8 cellular contexts compared by ENCODE assay signal in genomic region chr14:88551094-88551870, GRCh38. TPM values are rescaled to one million over a fixed set of nuclear protein-coding genes. Genes with fewer than 3 reads are reported as not detected.
DNase-seq lines count a peak whose midpoint lies in the region; ATAC-seq and TF ChIP-seq lines count a peak whose summit lies in the region.

No MANE protein-coding gene starts in this region.

- H3K4me1 ChIP-seq in gastroesophageal sphincter (peaks cover 0 to 69% (median 3%) of the 10 kb centered on the region in 3 donors), subcutaneous abdominal adipose tissue (ENCODE audit: control insufficient read depth in 5 of 5, insufficient read depth in 5 of 5, low read length in 5 of 5) (peaks cover 4 to 47% (median 45%) of the 10 kb centered on the region in 5 donors)

- TF ChIP-seq CTCF in gastroesophageal sphincter (IDR thresholded peaks at IDR 0.05) (peak in 3 of 4 experiments; percentile 52 to 69 (median 54)), neural cell (IDR thresholded peaks at IDR 0.05; ENCODE audit: poor library complexity, severe bottlenecking) (peak; percentile 32), GM20000 (IDR thresholded peaks at IDR 0.05; ENCODE audit: extremely low read depth, missing control alignments) (no peak)

- H3K9me3 Mint-ChIP-seq in activated naive CD4-positive, alpha-beta T cell treated with anti-CD3 and anti-CD28 coated beads, Interleukin-2, amount 50 U/mL, for 24 hours: no peaks in the 10 kb centered on the region

- H3K9me2 ChIP-seq in neural cell (ENCODE audit: insufficient read depth, low read length): no peaks in the 10 kb centered on the region

- no peaks in the 10 kb centered on the region for H3K9me3 ChIP-seq in gastroesophageal sphincter
- H3K9me3 ChIP-seq in neural cell (ENCODE audit: low read length): no peaks in the 10 kb centered on the region
- no peaks in the 10 kb centered on the region for H3K9me3 ChIP-seq in subcutaneous abdominal adipose tissue (ENCODE audit: control insufficient read depth in 5 of 5, low read length in 5 of 5)

- no peaks in the 10 kb centered on the region for H3K27me3 ChIP-seq in gastroesophageal sphincter
- H3K27me3 ChIP-seq in neural cell (ENCODE audit: insufficient read depth, low read depth, low read length): no peaks in the 10 kb centered on the region
- H3K27me3 ChIP-seq in subcutaneous abdominal adipose tissue (ENCODE audit: control insufficient read depth in 5 of 5, insufficient read depth in 4 of 5, low read length in 5 of 5): no peaks in the 10 kb centered on the region

- peaks cover 16% of the 10 kb centered on the region for H3K4me1 Mint-ChIP-seq in activated naive CD4-positive, alpha-beta T cell treated with anti-CD3 and anti-CD28 coated beads, Interleukin-2, amount 50 U/mL, for 24 hours

- 13 to 34% methylated on average over 5 to 6 of the region's 50 CpGs for WGBS in gastroesophageal sphincter (ENCODE audit: low coverage in 1 of 2), 2 donors

- no peak overlapping the region for H3K27ac Mint-ChIP-seq in activated naive CD4-positive, alpha-beta T cell treated with anti-CD3 and anti-CD28 coated beads, Interleukin-2, amount 50 U/mL, for 24 hours

- no peak overlapping the region for H2AFZ ChIP-seq in neural cell (ENCODE audit: low read depth, low read length)

- H3K9ac ChIP-seq in neural cell (ENCODE audit: low read length): peak overlapping the region; percentile 30
- peak overlapping the region; percentile 66 to 89 (median 85) for H3K9ac ChIP-seq in subcutaneous abdominal adipose tissue (ENCODE audit: low read length in 5 of 5)

- DNase-seq in activated gamma-delta T cell treated with Interleukin-2 at 50 U/mL for 16 hours (peak; percentile 21), activated gamma-delta T cell (lab: John Stamatoyannopoulos, UW) (no peak), NCI-H526 treated with DMSO at 0.1 percent for 48 hours (lab: John Stamatoyannopoulos, UW) (peak; percentile 45), GM20000 (ENCODE audit: low spot score) (no peak)

- H3K36me3 Mint-ChIP-seq in activated naive CD4-positive, alpha-beta T cell treated with anti-CD3 and anti-CD28 coated beads, Interleukin-2, amount 50 U/mL, for 24 hours: no peaks in the 10 kb centered on the region

- TF ChIP-seq EP300 in gastroesophageal sphincter (IDR thresholded peaks at IDR 0.05) (no peak), neural cell (conservative IDR thresholded peaks at IDR 0.05; ENCODE audit: poor library complexity, severe bottlenecking) (peak; percentile 24)

- H3K4me3 Mint-ChIP-seq in activated naive CD4-positive, alpha-beta T cell treated with anti-CD3 and anti-CD28 coated beads, Interleukin-2, amount 50 U/mL, for 24 hours: peak overlapping the region; percentile 66

- H3K36me3 ChIP-seq in gastroesophageal sphincter: peaks cover 0 to 40% of the 10 kb centered on the region in 2 donors
- no peaks in the 10 kb centered on the region for H3K36me3 ChIP-seq in neural cell (ENCODE audit: insufficient read depth, low read length)
- peaks cover 12 to 30% (median 25%) of the 10 kb centered on the region in 5 donors for H3K36me3 ChIP-seq in subcutaneous abdominal adipose tissue (ENCODE audit: control insufficient read depth in 5 of 5, insufficient read depth in 5 of 5, low read length in 5 of 5)

- no peak overlapping the region for H3K4me2 ChIP-seq in neural cell (ENCODE audit: low read length)

- ATAC-seq in gastroesophageal sphincter: peak; percentile 80

- H3K27ac ChIP-seq in gastroesophageal sphincter (peak overlapping the region; percentile 3 to 85 (median 82)), neural cell (ENCODE audit: low read length) (no peak overlapping the region), subcutaneous abdominal adipose tissue (ENCODE audit: low read depth, low read length) (peak overlapping the region; percentile 69)

- no peaks in the 10 kb centered on the region for H4K20me1 ChIP-seq in neural cell (ENCODE audit: insufficient read depth)

- peaks cover 30% of the 10 kb centered on the region for H3K27me3 Mint-ChIP-seq in activated naive CD4-positive, alpha-beta T cell treated with anti-CD3 and anti-CD28 coated beads, Interleukin-2, amount 50 U/mL, for 24 hours

- peak; percentile 18 to 26 for TF ChIP-seq POLR2A in gastroesophageal sphincter (IDR thresholded peaks at IDR 0.05)

- H3K4me3 ChIP-seq in gastroesophageal sphincter (peak overlapping the region; percentile 61 to 72), neural cell (ENCODE audit: low read length) (peak overlapping the region; percentile 61), subcutaneous abdominal adipose tissue (ENCODE audit: low read depth in 1 of 5, low read length in 5 of 5) (peak overlapping the region; percentile 79 to 90 (median 87))

- no peaks in the 10 kb centered on the region for H3F3A ChIP-seq in neural cell (ENCODE audit: insufficient read depth, low read length, poor library complexity, severe bottlenecking)

- H3K79me2 ChIP-seq in neural cell (replicated peaks; ENCODE audit: insufficient read depth, low read length): peaks cover 29% of the 10 kb centered on the region

- no peak for TF ChIP-seq RAD21 in neural cell (conservative IDR thresholded peaks at IDR 0.05)

TF ChIP-seq in neural cell, 6 proteins besides CTCF, POLR2A, EP300 and RAD21:
- TF ChIP-seq SMC3 (conservative IDR thresholded peaks at IDR 0.05; ENCODE audit: poor library complexity): peak; percentile 17
- peak; percentile 76 for TF ChIP-seq MXI1 (conservative IDR thresholded peaks at IDR 0.05; ENCODE audit: poor library complexity, severe bottlenecking)
- no peak for TF ChIP-seq REST (IDR thresholded peaks at IDR 0.05; ENCODE audit: borderline replicate concordance)
- TF ChIP-seq EZH2 (IDR thresholded peaks at IDR 0.05; ENCODE audit: borderline replicate concordance, insufficient read depth, low read length, poor library complexity, severe bottlenecking): no peak
- peak; percentile 33 for TF ChIP-seq POLR2AphosphoS5 (IDR thresholded peaks at IDR 0.05)
- TF ChIP-seq TAF1 (IDR thresholded peaks at IDR 0.05; ENCODE audit: low read depth): no peak

RNA-seq across cellular contexts. Expression of gene PTPN21, which starts 3.5 kb away (rescaled TPM):
- 10 to 100 TPM; 24.4 to 51.8 (median 32.2) TPM for total RNA-seq in gastroesophageal sphincter
- polyA plus RNA-seq in neural cell: 3.3 and 4.1 TPM in 2 replicates
- polyA minus RNA-seq in neural cell: 8.2 and 11.0 TPM in 2 replicates

RNA-seq across cellular contexts. Expression of gene ZC3H14, which starts 11.6 kb away (rescaled TPM):
- 10 to 100 TPM; 59.1 to 84.5 (median 72.3) TPM for total RNA-seq in gastroesophageal sphincter
- polyA plus RNA-seq in neural cell: 70.5 and 85.7 TPM in 2 replicates
- polyA minus RNA-seq in neural cell: 105 and 123 TPM in 2 replicates

Comparison
In these comparisons a context has a peak if more than half of its experiments do, and no peak if none do; other contexts are left out.
1. DNase-seq: peak in activated gamma-delta T cell treated with Interleukin-2 at 50 U/mL for 16 hours (single experiment) and NCI-H526 treated with DMSO at 0.1 percent for 48 hours (single experiment); none in activated gamma-delta T cell (single experiment) and GM20000 (single experiment).
2. Peak in every context shown above with its lines, with median percentiles within 50 percentile points of each other: H3K4me3 ChIP-seq.